ENCODE assay signal across 8 cellular contexts in genomic region chr12:47651368-47652254, GRCh38. TPM values are rescaled to one million over a fixed set of nuclear protein-coding genes. Genes with fewer than 3 reads are reported as not detected.
A peak's percentile ranks its signal among the peaks of the same experiment; 100 is the strongest.
DNase-seq lines count a peak whose midpoint lies in the region; ATAC-seq, FAIRE-seq and TF ChIP-seq lines count a peak whose summit lies in the region.

No MANE protein-coding gene starts in this region.

- peak; percentile 27 for DNase-seq in NCI-H187 treated with DMSO at 0.1 percent for 48 hours (lab: John Stamatoyannopoulos, UW)
- no peak for DNase-seq in NCI-H187 (lab: John Stamatoyannopoulos, UW)
- DNase-seq in NCI-H1930 (lab: John Stamatoyannopoulos, UW) = peak; percentile 54 to 69
- DNase-seq in T-helper 2 cell treated with Interferon-gamma antibody and Interleukin-4, amounts not matched to agents 5 μg/mL and 100 μg/mL, for 36 hours (ENCODE audit: low spot score) = peak; percentile 36
- DNase-seq in body of pancreas = peak; percentile 53 to 74 (median 66)
- DNase-seq in iPS-NIHi11 (ENCODE audit: low spot score) = peak; percentile 60
- DNase-seq in small intestine = peak; percentile 77

- no peak for TF ChIP-seq POLR2A in body of pancreas (IDR thresholded peaks at IDR 0.05)

- H3K36me3 ChIP-seq in body of pancreas (replicated peaks in 1 of 2; ENCODE audit: insufficient read depth in 1 of 2, low read depth in 2 of 2) (no peaks in the 10 kb centered on the region), small intestine (ENCODE audit: control insufficient read depth in 2 of 2, insufficient read depth in 2 of 2, low read length in 2 of 2) (peaks cover 2 to 4% of the 10 kb centered on the region in 2 donors)

- H3K27ac ChIP-seq in body of pancreas (peak overlapping the region in 1 of 4 donors; percentile 31), small intestine (ENCODE audit: low read depth in 1 of 2, low read length in 1 of 2) (no peak overlapping the region)

- no peak for FAIRE-seq in small intestine (lab: Jason Lieb, UNC)

- H3K9me3 Mint-ChIP-seq in T-helper 2 cell treated with Interferon-gamma antibody and Interleukin-4, amounts not matched to agents 5 μg/mL and 100 μg/mL, for 36 hours = no peaks in the 10 kb centered on the region

- H3K4me3 ChIP-seq in body of pancreas (no peak overlapping the region), small intestine (ENCODE audit: low read depth in 1 of 2, low read length in 2 of 2) (no peak overlapping the region)

- H3K27me3 ChIP-seq in body of pancreas = no peaks in the 10 kb centered on the region
- no peaks in the 10 kb centered on the region for H3K27me3 ChIP-seq in small intestine (ENCODE audit: control insufficient read depth in 2 of 2, insufficient read depth in 2 of 2, low read length in 2 of 2)

- ATAC-seq in HG02759 (IDR thresholded peaks at IDR 0.05; ENCODE audit: unreplicated experiment) (peak; percentile 79), body of pancreas (peak; percentile 92)

- TF ChIP-seq CTCF in body of pancreas (IDR thresholded peaks at IDR 0.05) = peak; percentile 56 to 89 (median 75)

- H3K4me1 ChIP-seq in body of pancreas = peaks cover 19% of the 10 kb centered on the region
- H3K4me1 ChIP-seq in small intestine (ENCODE audit: control insufficient read depth in 2 of 2, insufficient read depth in 1 of 2, low read depth in 1 of 2, low read length in 1 of 2) = no peaks in the 10 kb centered on the region

- 22 to 27% methylated on average over 12 of the region's 12 CpGs for WGBS in body of pancreas, 2 donors
- 24 to 43% (median 28%) methylated on average over 12 of the region's 12 CpGs for WGBS in small intestine, 3 donors

- H3K4me3 Mint-ChIP-seq in T-helper 2 cell treated with Interferon-gamma antibody and Interleukin-4, amounts not matched to agents 5 μg/mL and 100 μg/mL, for 36 hours = peak overlapping the region; percentile 46

- no peaks in the 10 kb centered on the region for H3K9me3 ChIP-seq in body of pancreas
- H3K9me3 ChIP-seq in small intestine (ENCODE audit: control insufficient read depth, low read depth) = no peaks in the 10 kb centered on the region

- H3K36me3 Mint-ChIP-seq in T-helper 2 cell treated with Interferon-gamma antibody and Interleukin-4, amounts not matched to agents 5 μg/mL and 100 μg/mL, for 36 hours (ENCODE audit: low read depth) = peaks cover 2% of the 10 kb centered on the region

- peak overlapping the region; percentile 9 for H3K27ac Mint-ChIP-seq in T-helper 2 cell treated with Interferon-gamma antibody and Interleukin-4, amounts not matched to agents 5 μg/mL and 100 μg/mL, for 36 hours

- peaks cover 9% of the 10 kb centered on the region for H3K4me1 Mint-ChIP-seq in T-helper 2 cell treated with Interferon-gamma antibody and Interleukin-4, amounts not matched to agents 5 μg/mL and 100 μg/mL, for 36 hours (ENCODE audit: low read depth)

- intact Hi-C loops in body of pancreas (cut with DNase I) = loop anchor here (10.0 kb wide), 1 partner anchor 337 kb away; no protein-coding TSS in a partner anchor

- no peaks in the 10 kb centered on the region for H3K27me3 Mint-ChIP-seq in T-helper 2 cell treated with Interferon-gamma antibody and Interleukin-4, amounts not matched to agents 5 μg/mL and 100 μg/mL, for 36 hours (ENCODE audit: low read depth)

RNA-seq across cellular contexts. Expression of gene RPAP3, which starts 54.2 kb away (rescaled TPM):
- total RNA-seq in body of pancreas = 1 to 10 TPM; 6.0 to 6.9 TPM
- 10 to 100 TPM in 2 of 3 donors, 1 to 10 TPM in 1; 8.7 to 14.6 (median 14.2) TPM for polyA plus RNA-seq in small intestine

Comparison
In these comparisons a context has a peak if more than half of its experiments do, and no peak if none do; other contexts are left out.
1. DNase-seq: peak in NCI-H187 treated with DMSO at 0.1 percent for 48 hours (single experiment), NCI-H1930 (2 of 2), T-helper 2 cell treated with Interferon-gamma antibody and Interleukin-4, amounts not matched to agents 5 μg/mL and 100 μg/mL, for 36 hours (single experiment), body of pancreas (4 of 4), iPS-NIHi11 (single experiment) and small intestine (single experiment); none in NCI-H187 (0 of 2).